ENCODE assay signal across 29 cellular contexts in the genomic region with DNA sequence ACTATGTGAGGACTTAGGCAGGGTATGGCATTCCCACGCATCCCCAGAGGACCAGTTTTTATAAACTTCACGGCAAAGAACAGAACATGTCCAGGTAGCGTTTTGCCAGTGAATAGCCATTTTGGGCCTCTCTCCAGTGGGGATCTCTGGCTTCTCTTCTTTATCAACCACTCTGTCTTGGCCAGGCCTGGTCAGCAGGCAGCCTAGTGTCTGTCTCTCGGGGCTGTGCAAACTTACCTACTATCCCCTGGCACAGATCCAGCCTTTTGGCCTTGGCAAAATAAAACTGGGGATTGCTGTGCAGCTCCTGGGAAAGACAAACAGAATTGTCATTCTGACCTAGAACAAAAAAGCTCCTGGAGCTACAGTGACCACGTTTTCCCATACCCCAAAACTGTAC. TPM values are rescaled to one million over a fixed set of nuclear protein-coding genes. Genes with fewer than 3 reads are reported as not detected.
"Had no signal": no experiment of that assay in that cellular context is flagged by ENCODE, and none has a peak within 500 bp of the region (broad histone marks: within the 10 kb centered on the region; RNA-seq: fewer than 3 reads in every experiment).

No MANE protein-coding gene starts in this region.

- DNase-seq: activated CD4-positive, alpha-beta memory T cell treated with anti-CD3 and anti-CD28 coated beads for 36 hours; activated CD4-positive, alpha-beta T cell treated with anti-CD3 and anti-CD28 coated beads, Interleukin-2, amount 10 ng/mL, durations not matched to agents 7 days and 5 days; activated CD8-positive, alpha-beta memory T cell treated with anti-CD3 and anti-CD28 coated beads, Interleukin-2, amount 50 U/mL, for 4 hours; activated gamma-delta T cell treated with Interleukin-2 at 50 U/mL for 16 hours; activated naive CD4-positive, alpha-beta T cell treated with anti-CD3 and anti-CD28 coated beads for 36 hours; activated T-cell treated with anti-CD3 and anti-CD28 coated beads for 4 hours; activated T-cell treated with anti-CD3 and anti-CD28 coated beads, Interleukin-2, amount 50 U/mL, for 4 hours; adrenal gland; cerebellar nuclear complex; Kasumi-1; KG1; MV-4-11; NCI-H1092 treated with DMSO at 0.1 percent for 48 hours; NCI-H1417; NCI-H146; NCI-H187; NCI-H2029 treated with DMSO at 0.1 percent for 48 hours; NCI-H2107; NCI-H2171; NCI-H510A; NCI-H526; NCI-H774; SIG-M5; T1000 had no signal

- H3K9me3 Mint-ChIP-seq: activated CD4-positive, alpha-beta memory T cell treated with anti-CD3 and anti-CD28 coated beads for 36 hours; activated CD4-positive, alpha-beta T cell treated with anti-CD3 and anti-CD28 coated beads, Interleukin-2, amount 10 ng/mL, durations not matched to agents 7 days and 5 days; activated naive CD4-positive, alpha-beta T cell treated with anti-CD3 and anti-CD28 coated beads for 36 hours; activated T-cell treated with anti-CD3 and anti-CD28 coated beads, Interleukin-2, amount 50 U/mL, for 4 hours; activated T-helper 1 cell treated with anti-CD3 and anti-CD28 coated beads, Interleukin-12 subunit alpha, Interleukin-12 subunit beta, Interleukin-2, Interleukin-4 antibody, amounts not matched to agents 30 ng/mL and 10 ng/mL and 1 ng/mL, durations not matched to agents 14 hours and 24 hours and 36 hours had no signal

- ATAC-seq: activated naive CD4-positive, alpha-beta T cell treated with anti-CD3 and anti-CD28 coated beads, Interleukin-2, amount 50 U/mL, for 72 hours; activated T-cell treated with anti-CD3 and anti-CD28 coated beads, Interleukin-2, amount 50 U/mL, for 4 hours; body of pancreas; Panc1 had no signal

- H3K4me3 Mint-ChIP-seq: activated CD4-positive, alpha-beta memory T cell treated with anti-CD3 and anti-CD28 coated beads for 36 hours; activated CD4-positive, alpha-beta T cell treated with anti-CD3 and anti-CD28 coated beads, Interleukin-2, amount 10 ng/mL, durations not matched to agents 7 days and 5 days; activated naive CD4-positive, alpha-beta T cell treated with anti-CD3 and anti-CD28 coated beads for 36 hours; activated T-cell treated with anti-CD3 and anti-CD28 coated beads, Interleukin-2, amount 50 U/mL, for 4 hours; activated T-helper 1 cell treated with anti-CD3 and anti-CD28 coated beads, Interleukin-12 subunit alpha, Interleukin-12 subunit beta, Interleukin-2, Interleukin-4 antibody, amounts not matched to agents 30 ng/mL and 10 ng/mL and 1 ng/mL, durations not matched to agents 14 hours and 24 hours and 36 hours had no signal

- H3K36me3 ChIP-seq: adrenal gland, breast epithelium had no signal

- H3K27me3 ChIP-seq: adrenal gland, body of pancreas, breast epithelium had no signal

- H3K4me1 Mint-ChIP-seq: activated CD4-positive, alpha-beta T cell treated with anti-CD3 and anti-CD28 coated beads, Interleukin-2, amount 10 ng/mL, durations not matched to agents 7 days and 5 days had no signal

- H3K27ac Mint-ChIP-seq: activated CD4-positive, alpha-beta memory T cell treated with anti-CD3 and anti-CD28 coated beads for 36 hours; activated CD4-positive, alpha-beta T cell treated with anti-CD3 and anti-CD28 coated beads, Interleukin-2, amount 10 ng/mL, durations not matched to agents 7 days and 5 days; activated naive CD4-positive, alpha-beta T cell treated with anti-CD3 and anti-CD28 coated beads for 36 hours; activated naive CD4-positive, alpha-beta T cell treated with anti-CD3 and anti-CD28 coated beads, Interleukin-2, amount 50 U/mL, for 72 hours; activated T-helper 1 cell treated with anti-CD3 and anti-CD28 coated beads, Interleukin-12 subunit alpha, Interleukin-12 subunit beta, Interleukin-2, Interleukin-4 antibody, amounts not matched to agents 30 ng/mL and 10 ng/mL and 1 ng/mL, durations not matched to agents 14 hours and 24 hours and 36 hours had no signal

- H3K4me1 ChIP-seq: adrenal gland, body of pancreas, breast epithelium had no signal

- H3K4me3 ChIP-seq: adrenal gland, body of pancreas, breast epithelium had no signal

- H3K36me3 Mint-ChIP-seq: activated CD4-positive, alpha-beta memory T cell treated with anti-CD3 and anti-CD28 coated beads for 36 hours; activated naive CD4-positive, alpha-beta T cell treated with anti-CD3 and anti-CD28 coated beads, Interleukin-2, amount 50 U/mL, for 72 hours had no signal

- H3K27me3 Mint-ChIP-seq: activated CD4-positive, alpha-beta T cell treated with anti-CD3 and anti-CD28 coated beads, Interleukin-2, amount 10 ng/mL, durations not matched to agents 7 days and 5 days had no signal

- H3K9me3 ChIP-seq: adrenal gland, body of pancreas, breast epithelium had no signal

- H3K27ac ChIP-seq: adrenal gland, body of pancreas, breast epithelium had no signal

RNA-seq across cellular contexts. Expression of a gene that starts 14.5 kb away (rescaled TPM):
- total RNA-seq: body of pancreas had no signal
